In genomic region chr5:44932922-44933585, GRCh38 we compare ENCODE assay signal across 13 cellular contexts.
DNase-seq lines count a peak whose midpoint lies in the region; ATAC-seq and TF ChIP-seq lines count a peak whose summit lies in the region.
"Had no signal": no experiment of that assay in that cellular context is flagged by ENCODE, and none has a peak within 500 bp of the region (broad histone marks: within the 10 kb centered on the region; RNA-seq: fewer than 3 reads in every experiment).

No MANE protein-coding gene starts in this region.

- no peaks in the 10 kb centered on the region for H3K36me3 ChIP-seq in naive thymus-derived CD4-positive, alpha-beta T cell (ENCODE audit: control insufficient read depth in 2 of 3, insufficient read depth in 3 of 3, low read length in 3 of 3)

- intact Hi-C loops in activated CD8-positive, alpha-beta T cell treated with anti-CD3 and anti-CD28 coated beads for 36 hours (cut with micrococcal nuclease) = no loop called here
- intact Hi-C loops in naive thymus-derived CD4-positive, alpha-beta T cell (cut with micrococcal nuclease) = no loop called here

- H3K4me3 ChIP-seq in naive thymus-derived CD4-positive, alpha-beta T cell (ENCODE audit: low read length) = no peak overlapping the region

- no peaks in the 10 kb centered on the region for H3K4me1 Mint-ChIP-seq in activated CD8-positive, alpha-beta T cell treated with anti-CD3 and anti-CD28 coated beads for 36 hours (ENCODE audit: low read depth)
- peaks cover 0 to 5% (median 0%) of the 10 kb centered on the region in 7 donors for H3K4me1 Mint-ChIP-seq in naive thymus-derived CD4-positive, alpha-beta T cell
- H3K4me1 Mint-ChIP-seq: B cell; stimulated activated naive B cell treated with anti-CD40 and anti-IgM and Interleukin-4, amounts not matched to agents 10 μg/mL and 1 μg/mL and 100 μg/mL, for 72 hours had no signal

- no peak overlapping the region for H3K4me3 Mint-ChIP-seq in activated CD8-positive, alpha-beta T cell treated with anti-CD3 and anti-CD28 coated beads for 36 hours
- H3K4me3 Mint-ChIP-seq in naive thymus-derived CD4-positive, alpha-beta T cell = no peak overlapping the region
- H3K4me3 Mint-ChIP-seq: activated CD8-positive, alpha-beta T cell treated with anti-CD3 and anti-CD28 coated beads, Interleukin-2, amount 10 ng/mL, durations not matched to agents 7 days and 5 days; B cell; stimulated activated naive B cell treated with anti-CD40 and anti-IgM and Interleukin-4, amounts not matched to agents 10 μg/mL and 1 μg/mL and 100 μg/mL, for 72 hours had no signal

- no peaks in the 10 kb centered on the region for H3K36me3 Mint-ChIP-seq in activated CD8-positive, alpha-beta T cell treated with anti-CD3 and anti-CD28 coated beads for 36 hours (ENCODE audit: low read depth)
- H3K36me3 Mint-ChIP-seq in naive thymus-derived CD4-positive, alpha-beta T cell = no peaks in the 10 kb centered on the region
- H3K36me3 Mint-ChIP-seq: stimulated activated naive B cell treated with anti-CD40 and anti-IgM and Interleukin-4, amounts not matched to agents 10 μg/mL and 1 μg/mL and 100 μg/mL, for 72 hours had no signal

- peaks cover 4% of the 10 kb centered on the region for H3K9me3 Mint-ChIP-seq in activated CD8-positive, alpha-beta T cell treated with anti-CD3 and anti-CD28 coated beads for 36 hours
- peaks cover 0 to 21% (median 6%) of the 10 kb centered on the region in 11 donors for H3K9me3 Mint-ChIP-seq in naive thymus-derived CD4-positive, alpha-beta T cell

- no peak overlapping the region for H3K27ac Mint-ChIP-seq in activated CD8-positive, alpha-beta T cell treated with anti-CD3 and anti-CD28 coated beads for 36 hours
- H3K27ac Mint-ChIP-seq in naive thymus-derived CD4-positive, alpha-beta T cell = no peak overlapping the region
- H3K27ac Mint-ChIP-seq: activated CD8-positive, alpha-beta T cell treated with anti-CD3 and anti-CD28 coated beads, Interleukin-2, amount 10 ng/mL, durations not matched to agents 7 days and 5 days; B cell; stimulated activated naive B cell treated with anti-CD40 and anti-IgM and Interleukin-4, amounts not matched to agents 10 μg/mL and 1 μg/mL and 100 μg/mL, for 72 hours had no signal

- no peaks in the 10 kb centered on the region for H3K27me3 Mint-ChIP-seq in activated CD8-positive, alpha-beta T cell treated with anti-CD3 and anti-CD28 coated beads for 36 hours
- peaks cover 0 to 5% (median 0%) of the 10 kb centered on the region in 5 donors for H3K27me3 Mint-ChIP-seq in naive thymus-derived CD4-positive, alpha-beta T cell
- H3K27me3 Mint-ChIP-seq: B cell; stimulated activated naive B cell treated with anti-CD40 and anti-IgM and Interleukin-4, amounts not matched to agents 10 μg/mL and 1 μg/mL and 100 μg/mL, for 72 hours had no signal

- no peaks in the 10 kb centered on the region for H3K9me3 ChIP-seq in naive thymus-derived CD4-positive, alpha-beta T cell (ENCODE audit: control insufficient read depth in 2 of 3, low read length in 3 of 3)

- H3K4me1 ChIP-seq in naive thymus-derived CD4-positive, alpha-beta T cell (ENCODE audit: control insufficient read depth in 2 of 2, insufficient read depth in 2 of 2, low read length in 2 of 2) = no peaks in the 10 kb centered on the region

- CTCF ChIA-PET in activated CD8-positive, alpha-beta T cell treated with anti-CD3 and anti-CD28 coated beads for 36 hours (lab: Charles Lee) = no interaction called here
- CTCF ChIA-PET in naive thymus-derived CD4-positive, alpha-beta T cell (lab: Charles Lee) = no interaction called here

- TF ChIP-seq CTCF in activated CD8-positive, alpha-beta T cell treated with anti-CD3 and anti-CD28 coated beads for 36 hours (IDR thresholded peaks at IDR 0.05) = no peak

- H3K27ac ChIP-seq in naive thymus-derived CD4-positive, alpha-beta T cell (ENCODE audit: low read depth, low read length) = no peak overlapping the region

- no peaks in the 10 kb centered on the region for H3K27me3 ChIP-seq in naive thymus-derived CD4-positive, alpha-beta T cell (ENCODE audit: control insufficient read depth in 2 of 2, insufficient read depth in 2 of 2, low read length in 2 of 2)

- peak; percentile 97 for ATAC-seq in GM18498 (IDR thresholded peaks at IDR 0.05; ENCODE audit: unreplicated experiment)
- ATAC-seq in GM19452 (IDR thresholded peaks at IDR 0.05; ENCODE audit: unreplicated experiment) = peak; percentile 95
- peak; percentile 97 for ATAC-seq in HG02798 (IDR thresholded peaks at IDR 0.05; ENCODE audit: poor library complexity, unreplicated experiment)
- ATAC-seq in HG03442 (IDR thresholded peaks at IDR 0.05; ENCODE audit: unreplicated experiment) = peak; percentile 98
- ATAC-seq in activated CD8-positive, alpha-beta T cell treated with anti-CD3 and anti-CD28 coated beads for 36 hours = no peak
- ATAC-seq in naive thymus-derived CD4-positive, alpha-beta T cell = no peak
- ATAC-seq: activated CD8-positive, alpha-beta T cell treated with anti-CD3 and anti-CD28 coated beads, Interleukin-2, amount 10 ng/mL, durations not matched to agents 7 days and 5 days; stimulated activated naive B cell treated with anti-CD40 and anti-IgM and Interleukin-4, amounts not matched to agents 10 μg/mL and 1 μg/mL and 100 μg/mL, for 72 hours had no signal

- DNase-seq in COLO829 (ENCODE audit: low spot score) = no peak
- DNase-seq in activated CD8-positive, alpha-beta T cell treated with anti-CD3 and anti-CD28 coated beads for 36 hours = no peak
- DNase-seq in naive thymus-derived CD4-positive, alpha-beta T cell = no peak
- DNase-seq in HPDE6-E6E7 (ENCODE audit: extremely low spot score) = no peak
- DNase-seq: activated CD8-positive, alpha-beta T cell treated with anti-CD3 and anti-CD28 coated beads, Interleukin-2, amount 10 ng/mL, durations not matched to agents 7 days and 5 days; NCI-H1105; NCI-H774; stimulated activated naive B cell treated with anti-CD40 and anti-IgM and Interleukin-4, amounts not matched to agents 10 μg/mL and 1 μg/mL and 100 μg/mL, for 72 hours had no signal

- POLR2A ChIA-PET in activated CD8-positive, alpha-beta T cell treated with anti-CD3 and anti-CD28 coated beads for 36 hours (lab: Charles Lee) = no interaction called here
- POLR2A ChIA-PET in naive thymus-derived CD4-positive, alpha-beta T cell (lab: Charles Lee) = no interaction called here

Comparison
In these comparisons a context has a peak if more than half of its experiments do, and no peak if none do; other contexts are left out.
1. ATAC-seq: peak in GM18498 (single experiment), GM19452 (single experiment), HG02798 (single experiment) and HG03442 (single experiment); none in activated CD8-positive, alpha-beta T cell treated with anti-CD3 and anti-CD28 coated beads for 36 hours (single experiment) and naive thymus-derived CD4-positive, alpha-beta T cell (single experiment).